ENCODE assay signal across 8 cellular contexts in genomic region chr18:267380-267687, GRCh38. TPM values are rescaled to one million over a fixed set of nuclear protein-coding genes. Genes with fewer than 3 reads are reported as not detected.
A peak's percentile ranks its signal among the peaks of the same experiment; 100 is the strongest.
DNase-seq lines count a peak whose midpoint lies in the region; ATAC-seq and TF ChIP-seq lines count a peak whose summit lies in the region.

No MANE protein-coding gene starts in this region.

- H3K9me3 Mint-ChIP-seq in Caco-2 (ENCODE audit: unreplicated experiment): no peaks in the 10 kb centered on the region
- no peaks in the 10 kb centered on the region for H3K9me3 Mint-ChIP-seq in effector memory CD8-positive, alpha-beta T cell
- no peaks in the 10 kb centered on the region for H3K9me3 Mint-ChIP-seq in neural crest cell

- no peaks in the 10 kb centered on the region for H3K9me3 ChIP-seq in Caco-2
- H3K9me3 ChIP-seq in NT2/D1 (ENCODE audit: insufficient read depth, low read length): no peaks in the 10 kb centered on the region

- H3K4me1 Mint-ChIP-seq in Caco-2 (ENCODE audit: low read depth, unreplicated experiment) (peaks cover 14% of the 10 kb centered on the region), neural crest cell (peaks cover 27% of the 10 kb centered on the region)
- H3K4me1 Mint-ChIP-seq in effector memory CD8-positive, alpha-beta T cell (ENCODE audit: low read depth in 2 of 2): peaks cover 23 to 37% of the 10 kb centered on the region in 2 donors

- intact Hi-C loops in Caco-2 (cut with micrococcal nuclease; ENCODE audit: unreplicated experiment): loop anchor here (5.0 kb wide), 1 partner anchor 330 kb away; the partner anchor contains the start of gene CLUL1

- H3K27ac Mint-ChIP-seq in Caco-2 (ENCODE audit: unreplicated experiment) (peak overlapping the region; percentile 100), neural crest cell (ENCODE audit: unreplicated experiment) (peak overlapping the region; percentile 99)
- peak overlapping the region; percentile 100 for H3K27ac Mint-ChIP-seq in effector memory CD8-positive, alpha-beta T cell

- CTCF ChIA-PET in Caco-2 (lab: Charles Lee): interaction anchor here (1.4 kb wide), 1 partner anchor 349 kb away, joined by 4 read pairs; no protein-coding TSS in a partner anchor

- no peak for TF ChIP-seq CTCF in Caco-2 (IDR thresholded peaks at IDR 0.05; ENCODE audit: insufficient read depth in 1 of 2, low read depth in 1 of 2, low read length in 1 of 2, severe bottlenecking in 1 of 2, unreplicated experiment in 1 of 2)
- TF ChIP-seq CTCF in neural crest cell (conservative IDR thresholded peaks at IDR 0.05): no peak

- peak overlapping the region; percentile 62 for H3K4me3 ChIP-seq in Caco-2 (ENCODE audit: low read depth, low read length)
- H3K4me3 ChIP-seq in NT2/D1 (ENCODE audit: insufficient read length, low read depth): peak overlapping the region; percentile 79

- ATAC-seq in GM21515 (IDR thresholded peaks at IDR 0.05; ENCODE audit: unreplicated experiment) (peak; percentile 25), HG03520 (IDR thresholded peaks at IDR 0.05; ENCODE audit: unreplicated experiment) (no peak), GM18861 (IDR thresholded peaks at IDR 0.05; ENCODE audit: unreplicated experiment) (no peak)
- no peak for ATAC-seq in effector memory CD8-positive, alpha-beta T cell (replicated peaks)

- H3K27me3 Mint-ChIP-seq in Caco-2 (ENCODE audit: insufficient read depth, unreplicated experiment): no peaks in the 10 kb centered on the region
- no peaks in the 10 kb centered on the region for H3K27me3 Mint-ChIP-seq in effector memory CD8-positive, alpha-beta T cell
- H3K27me3 Mint-ChIP-seq in neural crest cell (ENCODE audit: low read depth): no peaks in the 10 kb centered on the region

- H3K4me3 Mint-ChIP-seq in Caco-2 (ENCODE audit: unreplicated experiment): peak overlapping the region; percentile 99
- H3K4me3 Mint-ChIP-seq in effector memory CD8-positive, alpha-beta T cell: peak overlapping the region; percentile 100
- peak overlapping the region; percentile 100 for H3K4me3 Mint-ChIP-seq in neural crest cell

- H3K27me3 ChIP-seq in Caco-2 (replicated peaks; ENCODE audit: control insufficient read depth, insufficient read depth, low read length) (no peaks in the 10 kb centered on the region), NT2/D1 (ENCODE audit: insufficient read depth, insufficient read length) (no peaks in the 10 kb centered on the region)

- BruUV-seq in Caco-2 (replicated peaks; lab: Mats Ljungman, UMichigan): no TSS peak

- DNase-seq in Caco-2 (no peak), NT2/D1 (ENCODE audit: low read depth, low spot score) (peak; percentile 2), neural crest cell (ENCODE audit: low read depth, low spot score) (no peak), midbrain (lab: John Stamatoyannopoulos, UW) (no peak)
- DNase-seq in effector memory CD8-positive, alpha-beta T cell: no peak

- H3K9ac ChIP-seq in NT2/D1 (ENCODE audit: insufficient read length, low read depth): peak overlapping the region; percentile 94

- H3K4me1 ChIP-seq in Caco-2: peaks cover 9% of the 10 kb centered on the region
- H3K4me1 ChIP-seq in NT2/D1 (ENCODE audit: insufficient read depth, insufficient read length): no peaks in the 10 kb centered on the region

- POLR2A ChIA-PET in Caco-2 (lab: Charles Lee): interaction anchor here (0.6 to 1.0 kb wide), 5 partner anchors 55 to 440 kb away, joined by 3 to 5 read pairs (median 4); no protein-coding TSS in a partner anchor

- H3K36me3 ChIP-seq in Caco-2 (ENCODE audit: control insufficient read depth, insufficient read depth, low read length) (peaks cover 2% of the 10 kb centered on the region), NT2/D1 (ENCODE audit: insufficient read depth, insufficient read length, low read length) (peaks cover 34% of the 10 kb centered on the region)

- H3K36me3 Mint-ChIP-seq in Caco-2 (ENCODE audit: insufficient read depth, unreplicated experiment): peaks cover 34% of the 10 kb centered on the region
- H3K36me3 Mint-ChIP-seq in effector memory CD8-positive, alpha-beta T cell (ENCODE audit: insufficient read depth): peaks cover 36% of the 10 kb centered on the region
- peaks cover 6% of the 10 kb centered on the region for H3K36me3 Mint-ChIP-seq in neural crest cell (ENCODE audit: low read depth)

RNA-seq across cellular contexts. Expression of gene THOC1, which starts 0.5 kb away (rescaled TPM):
- total RNA-seq in Caco-2 (2022) (63.1 and 65.4 TPM in 2 replicates), neural crest cell (77.5 and 77.9 TPM in 2 replicates)
